Comparison of ENCODE assay signal across 8 cellular contexts in genomic region chr19:17245535-17245984, GRCh38. TPM values are rescaled to one million over a fixed set of nuclear protein-coding genes. Genes with fewer than 3 reads are reported as not detected.
DNase-seq lines count a peak whose midpoint lies in the region; FAIRE-seq and TF ChIP-seq lines count a peak whose summit lies in the region.

Gene NR2F6, minus strand, starts transcription at chr19:17245919. Its CDS starts 699 bp downstream, at chr19:17245220.

- H3K4me3 ChIP-seq in foreskin fibroblast (ENCODE audit: low read depth in 1 of 2, low read length in 2 of 2), result peak within 1 kb of the TSS; percentile 87 to 88

- H3K4me3 Mint-ChIP-seq in activated naive CD4-positive, alpha-beta T cell treated with anti-CD3 and anti-CD28 coated beads, Interleukin-2, amount 10 ng/mL, durations not matched to agents 7 days and 5 days, result peak within 1 kb of the TSS; percentile 84
- peak within 1 kb of the TSS; percentile 90 for H3K4me3 Mint-ChIP-seq in osteocyte (ENCODE audit: unreplicated experiment)

- no peaks in the 10 kb centered on the region for H3K9me3 Mint-ChIP-seq in activated naive CD4-positive, alpha-beta T cell treated with anti-CD3 and anti-CD28 coated beads, Interleukin-2, amount 10 ng/mL, durations not matched to agents 7 days and 5 days
- H3K9me3 Mint-ChIP-seq in osteocyte (ENCODE audit: unreplicated experiment), result no peaks in the 10 kb centered on the region

- CTCF ChIA-PET in activated naive CD4-positive, alpha-beta T cell treated with anti-CD3 and anti-CD28 coated beads, Interleukin-2, amount 10 ng/mL, durations not matched to agents 7 days and 5 days (lab: Charles Lee), result interaction anchor here (1.0 kb wide), 1 partner anchor 10 kb away, joined by 5 read pairs; no protein-coding TSS in a partner anchor

- peak within 1 kb of the TSS; percentile 93 for H3K27ac ChIP-seq in VCaP

- H3K36me3 Mint-ChIP-seq in activated naive CD4-positive, alpha-beta T cell treated with anti-CD3 and anti-CD28 coated beads, Interleukin-2, amount 10 ng/mL, durations not matched to agents 7 days and 5 days, result no peaks in the 10 kb centered on the region
- H3K36me3 Mint-ChIP-seq in osteocyte (ENCODE audit: unreplicated experiment), result no peaks in the 10 kb centered on the region

- peaks cover 73% of the 10 kb centered on the region for H3K27me3 Mint-ChIP-seq in activated naive CD4-positive, alpha-beta T cell treated with anti-CD3 and anti-CD28 coated beads, Interleukin-2, amount 10 ng/mL, durations not matched to agents 7 days and 5 days
- H3K27me3 Mint-ChIP-seq in osteocyte (ENCODE audit: unreplicated experiment), result no peaks in the 10 kb centered on the region

- TF ChIP-seq CTCF in VCaP (conservative IDR thresholded peaks at IDR 0.05) (no peak), foreskin fibroblast (IDR thresholded peaks at IDR 0.05; ENCODE audit: low read depth, low read length) (no peak), osteocyte (IDR thresholded peaks at IDR 0.05) (no peak)

- H3K4me1 Mint-ChIP-seq in activated naive CD4-positive, alpha-beta T cell treated with anti-CD3 and anti-CD28 coated beads, Interleukin-2, amount 10 ng/mL, durations not matched to agents 7 days and 5 days, result peaks cover 10% of the 10 kb centered on the region
- H3K4me1 Mint-ChIP-seq in osteocyte (ENCODE audit: unreplicated experiment), result peaks cover 59% of the 10 kb centered on the region

- no peak for FAIRE-seq in urothelium cell line (lab: Jason Lieb, UNC)

- H3K27ac Mint-ChIP-seq in activated naive CD4-positive, alpha-beta T cell treated with anti-CD3 and anti-CD28 coated beads, Interleukin-2, amount 10 ng/mL, durations not matched to agents 7 days and 5 days, result peak within 1 kb of the TSS; percentile 80
- H3K27ac Mint-ChIP-seq in osteocyte (ENCODE audit: unreplicated experiment), result peak within 1 kb of the TSS; percentile 87

- no peak for DNase-seq in activated naive CD4-positive, alpha-beta T cell treated with anti-CD3 and anti-CD28 coated beads, Interleukin-2, amount 10 ng/mL, durations not matched to agents 7 days and 5 days
- DNase-seq in activated naive CD4-positive, alpha-beta T cell treated with anti-CD3 and anti-CD28 coated beads, Interleukin-2, amount 50 U/mL, for 16 hours, result no peak
- DNase-seq in foreskin fibroblast (no peak), osteocyte (ENCODE audit: extremely low spot score, unreplicated experiment) (no peak), AG20443 (ENCODE audit: low spot score) (no peak), urothelium cell line (ENCODE audit: low spot score) (no peak)
- no peak for DNase-seq in stimulated activated CD4-positive, alpha-beta T cell treated with anti-CD3 and anti-CD28 coated beads, Interleukin-2, amount 100 ng/mL, for 24 hours

RNA-seq across cellular contexts. Expression of gene NR2F6, which starts in this region (rescaled TPM):
- 43.9 and 44.2 TPM in 2 replicates for total RNA-seq in osteocyte
